In genomic region chr6:98041921-98042320, GRCh38 we compare ENCODE assay signal across 1 cellular context.
TF ChIP-seq lines count a peak whose summit lies in the region.

No MANE protein-coding gene starts in this region.

TF ChIP-seq in SK-N-SH, 30 proteins besides CTCF, POLR2A, EP300 and RAD21 (continued from another document):
- TF ChIP-seq USF1 (IDR thresholded peaks at IDR 0.05; ENCODE audit: borderline replicate concordance, low read depth) (no peak), REST (IDR thresholded peaks at IDR 0.05; ENCODE audit: low read depth, low read length) (no peak), EZH2phosphoT487 (IDR thresholded peaks at IDR 0.05; ENCODE audit: borderline replicate concordance, low read depth) (no peak)
